1 cellular context compared by ENCODE assay signal in genomic region chr7:84824057-84824651, GRCh38.
TF ChIP-seq lines count a peak whose summit lies in the region.

No MANE protein-coding gene starts in this region.

TF ChIP-seq in K562, 482 proteins besides CTCF, POLR2A, EP300 and RAD21 (continued from another document):
- TF ChIP-seq E2F4 (CRISPR knock-in tag; IDR thresholded peaks at IDR 0.05; ENCODE audit: low read depth) = no peak
